ENCODE assay signal across 18 cellular contexts in genomic region chr13:43238341-43239083, GRCh38.
DNase-seq lines count a peak whose midpoint lies in the region; ATAC-seq and TF ChIP-seq lines count a peak whose summit lies in the region.
"Had no signal": no experiment of that assay in that cellular context is flagged by ENCODE, and none has a peak within 500 bp of the region (broad histone marks: within the 10 kb centered on the region; RNA-seq: fewer than 3 reads in every experiment).

No MANE protein-coding gene starts in this region.

- no peaks in the 10 kb centered on the region for H3K4me1 Mint-ChIP-seq in stimulated activated naive CD8-positive, alpha-beta T cell treated with anti-CD3 and anti-CD28 coated beads, Interleukin-15, amount 100 ng/mL, for 72 hours
- H3K4me1 Mint-ChIP-seq in glutamatergic neuron (ENCODE audit: low read depth, unreplicated experiment), result peaks cover 50% of the 10 kb centered on the region

- TF ChIP-seq CTCF in OCI-LY3 (IDR thresholded peaks at IDR 0.05; ENCODE audit: low read depth, low read length) (peak; percentile 37), glutamatergic neuron (IDR thresholded peaks at IDR 0.05; ENCODE audit: partially characterized antibody, unreplicated experiment) (no peak)

- H3K9ac ChIP-seq in OCI-LY3 (ENCODE audit: low read length), result no peak overlapping the region
- H3K9ac ChIP-seq: BLaER1 treated with 17β-estradiol and CSF1 and Interleukin-3, amounts not matched to agents 10 nM and 100 nM had no signal

- no peaks in the 10 kb centered on the region for H3K79me2 ChIP-seq in OCI-LY3 (ENCODE audit: low read length)

- peak; percentile 40 for ATAC-seq in stimulated activated naive CD8-positive, alpha-beta T cell treated with anti-CD3 and anti-CD28 coated beads, Interleukin-15, Interleukin-2, amounts not matched to agents 100 U/mL and 50 U/mL, for 24 hours
- no peak for ATAC-seq in stimulated activated naive CD8-positive, alpha-beta T cell treated with anti-CD3 and anti-CD28 coated beads, Interleukin-15, amount 100 ng/mL, for 72 hours
- ATAC-seq in GM18517 (IDR thresholded peaks at IDR 0.05; ENCODE audit: unreplicated experiment), result no peak
- ATAC-seq: CD8-positive, alpha-beta T cell had no signal

- H2AFZ ChIP-seq in OCI-LY3 (ENCODE audit: low read depth, low read length), result no peak overlapping the region
- H2AFZ ChIP-seq: PC-9 had no signal

- H3K4me3 ChIP-seq in OCI-LY3 (ENCODE audit: low read length), result no peak overlapping the region
- H3K4me3 ChIP-seq: BLaER1 treated with 17β-estradiol and CSF1 and Interleukin-3, amounts not matched to agents 10 nM and 100 nM; PC-9 had no signal

- H3K27me3 Mint-ChIP-seq in stimulated activated naive CD8-positive, alpha-beta T cell treated with anti-CD3 and anti-CD28 coated beads, Interleukin-15, amount 100 ng/mL, for 72 hours, result peaks cover 13% of the 10 kb centered on the region
- peaks cover 11% of the 10 kb centered on the region for H3K27me3 Mint-ChIP-seq in glutamatergic neuron (ENCODE audit: unreplicated experiment)

- H3K9me3 ChIP-seq in OCI-LY3 (ENCODE audit: insufficient read depth, low read length), result no peaks in the 10 kb centered on the region
- H3K9me3 ChIP-seq: BLaER1 treated with 17β-estradiol and CSF1 and Interleukin-3, amounts not matched to agents 10 nM and 100 nM had no signal

- no peak for DNase-seq in stimulated activated naive CD8-positive, alpha-beta T cell treated with anti-CD3 and anti-CD28 coated beads, Interleukin-15, Interleukin-2, amounts not matched to agents 100 U/mL and 50 U/mL, for 24 hours
- DNase-seq in stimulated activated naive CD8-positive, alpha-beta T cell treated with anti-CD3 and anti-CD28 coated beads, Interleukin-15, amount 100 ng/mL, for 72 hours, result no peak
- DNase-seq in glutamatergic neuron (peak; percentile 37), OCI-M1 (lab: John Stamatoyannopoulos, UW) (no peak), GOT3 (lab: John Stamatoyannopoulos, UW) (no peak)
- DNase-seq: Calu3; CD8-positive, alpha-beta T cell; KBM-7; NCI-H1105 treated with DMSO at 0.1 percent for 48 hours; NCI-H187; NCI-H226; PC-9; SIG-M5; SW 1271 had no signal

- H3K4me3 Mint-ChIP-seq in stimulated activated naive CD8-positive, alpha-beta T cell treated with anti-CD3 and anti-CD28 coated beads, Interleukin-15, amount 100 ng/mL, for 72 hours, result no peak overlapping the region
- H3K4me3 Mint-ChIP-seq in glutamatergic neuron (ENCODE audit: unreplicated experiment), result peak overlapping the region; percentile 26
- H3K4me3 Mint-ChIP-seq: CD8-positive, alpha-beta T cell had no signal

- no peak overlapping the region for H3K4me2 ChIP-seq in OCI-LY3 (ENCODE audit: low read length)
- H3K4me2 ChIP-seq: BLaER1 treated with 17β-estradiol and CSF1 and Interleukin-3, amounts not matched to agents 10 nM and 100 nM; PC-9 had no signal

- no peak overlapping the region for H3K27ac ChIP-seq in OCI-LY3 (ENCODE audit: low read length)
- H3K27ac ChIP-seq: BLaER1 treated with 17β-estradiol and CSF1 and Interleukin-3, amounts not matched to agents 10 nM and 100 nM; PC-9; RWPE1 had no signal

- H3K27ac Mint-ChIP-seq in stimulated activated naive CD8-positive, alpha-beta T cell treated with anti-CD3 and anti-CD28 coated beads, Interleukin-15, amount 100 ng/mL, for 72 hours, result no peak overlapping the region
- peak overlapping the region; percentile 90 for H3K27ac Mint-ChIP-seq in glutamatergic neuron (ENCODE audit: unreplicated experiment)
- H3K27ac Mint-ChIP-seq: CD8-positive, alpha-beta T cell had no signal

- H3K36me3 Mint-ChIP-seq in glutamatergic neuron (ENCODE audit: unreplicated experiment), result no peaks in the 10 kb centered on the region
- H3K36me3 Mint-ChIP-seq: CD8-positive, alpha-beta T cell had no signal

- H3K9me3 Mint-ChIP-seq in stimulated activated naive CD8-positive, alpha-beta T cell treated with anti-CD3 and anti-CD28 coated beads, Interleukin-15, amount 100 ng/mL, for 72 hours, result no peaks in the 10 kb centered on the region
- H3K9me3 Mint-ChIP-seq in glutamatergic neuron (ENCODE audit: unreplicated experiment), result peaks cover 19% of the 10 kb centered on the region
- H3K9me3 Mint-ChIP-seq: CD8-positive, alpha-beta T cell had no signal

- no peaks in the 10 kb centered on the region for H3K36me3 ChIP-seq in OCI-LY3 (replicated peaks; ENCODE audit: low read depth, low read length)
- H3K36me3 ChIP-seq: BLaER1 treated with 17β-estradiol and CSF1 and Interleukin-3, amounts not matched to agents 10 nM and 100 nM had no signal

- no peaks in the 10 kb centered on the region for H3K27me3 ChIP-seq in OCI-LY3 (ENCODE audit: low read depth, low read length)
- H3K27me3 ChIP-seq: BLaER1 treated with 17β-estradiol and CSF1 and Interleukin-3, amounts not matched to agents 10 nM and 100 nM had no signal

- no peaks in the 10 kb centered on the region for H4K20me1 ChIP-seq in OCI-LY3 (ENCODE audit: insufficient read depth, low read length)
- H4K20me1 ChIP-seq: BLaER1 treated with 17β-estradiol and CSF1 and Interleukin-3, amounts not matched to agents 10 nM and 100 nM had no signal

- peaks cover 16% of the 10 kb centered on the region for H3K4me1 ChIP-seq in OCI-LY3 (ENCODE audit: low read length)
